In genomic region chr3:152846572-152847202, GRCh38 we compare ENCODE assay signal across 2 cellular contexts. TPM values are rescaled to one million over a fixed set of nuclear protein-coding genes. Genes with fewer than 3 reads are reported as not detected.
"Had no signal": no experiment of that assay in that cellular context is flagged by ENCODE, and none has a peak within 500 bp of the region (broad histone marks: within the 10 kb centered on the region; RNA-seq: fewer than 3 reads in every experiment).

No MANE protein-coding gene starts in this region.

RNA-seq across cellular contexts. Expression of gene P2RY1, which starts 11.8 kb away (rescaled TPM):
- total RNA-seq: HepG2, IMR-90 had no signal
- polyA plus RNA-seq: HepG2, IMR-90 had no signal
